ENCODE assay signal across 10 cellular contexts in genomic region chr6:26476893-26477292, GRCh38. TPM values are rescaled to one million over a fixed set of nuclear protein-coding genes. Genes with fewer than 3 reads are reported as not detected.
A peak's percentile ranks its signal among the peaks of the same experiment; 100 is the strongest.
DNase-seq lines count a peak whose midpoint lies in the region; ATAC-seq and TF ChIP-seq lines count a peak whose summit lies in the region.
"Had no signal": no experiment of that assay in that cellular context is flagged by ENCODE, and none has a peak within 500 bp of the region (broad histone marks: within the 10 kb centered on the region; RNA-seq: fewer than 3 reads in every experiment).

No MANE protein-coding gene starts in this region.

- DNase-seq in activated naive CD4-positive, alpha-beta T cell treated with anti-CD3 and anti-CD28 coated beads for 36 hours, result no peak
- DNase-seq in activated naive CD4-positive, alpha-beta T cell treated with anti-CD3 and anti-CD28 coated beads, Interleukin-2, amount 50 U/mL, for 16 hours, result no peak
- DNase-seq in SKM-1 (lab: John Stamatoyannopoulos, UW; ENCODE audit: unreplicated experiment) (peak; percentile 77), dorsolateral prefrontal cortex (no peak), tibial artery (no peak), glutamatergic neuron (no peak)
- DNase-seq: activated gamma-delta T cell had no signal

- CTCF ChIA-PET in activated naive CD4-positive, alpha-beta T cell treated with anti-CD3 and anti-CD28 coated beads for 36 hours (lab: Charles Lee), result interaction anchor here (0.7 kb wide), 1 partner anchor 136 kb away, joined by 3 read pairs; no protein-coding TSS in a partner anchor

- H3K27ac ChIP-seq in dorsolateral prefrontal cortex (peak overlapping the region in 43 of 59 donors; percentile 3 to 91 (median 51)), tibial artery (peak overlapping the region; percentile 83 to 91)

- no peaks in the 10 kb centered on the region for H3K27me3 ChIP-seq in dorsolateral prefrontal cortex
- no peaks in the 10 kb centered on the region for H3K27me3 ChIP-seq in tibial artery

- H3K4me1 Mint-ChIP-seq in activated naive CD4-positive, alpha-beta T cell treated with anti-CD3 and anti-CD28 coated beads for 36 hours (ENCODE audit: low read depth), result peaks cover 40% of the 10 kb centered on the region
- no peaks in the 10 kb centered on the region for H3K4me1 Mint-ChIP-seq in glutamatergic neuron (ENCODE audit: low read depth, unreplicated experiment)

- intact Hi-C loops in activated naive CD4-positive, alpha-beta T cell treated with anti-CD3 and anti-CD28 coated beads for 36 hours (cut with micrococcal nuclease), result loop anchor here (10.0 kb wide), 1 partner anchor 302 kb away; no protein-coding TSS in a partner anchor
- intact Hi-C loops in dorsolateral prefrontal cortex (cut with DNase I) (loop anchor here in 1 of 2 donors (5.0 kb wide), 1 partner anchor 35 kb away; no protein-coding TSS in a partner anchor), tibial artery (cut with DNase I; ENCODE audit: low total_unique reads) (loop anchor here (5.0 kb wide), 1 partner anchor 40 kb away; no protein-coding TSS in a partner anchor)

- no peaks in the 10 kb centered on the region for H3K9me3 ChIP-seq in tibial artery

- H3K4me3 Mint-ChIP-seq in activated naive CD4-positive, alpha-beta T cell treated with anti-CD3 and anti-CD28 coated beads for 36 hours, result no peak overlapping the region
- no peak overlapping the region for H3K4me3 Mint-ChIP-seq in glutamatergic neuron (ENCODE audit: unreplicated experiment)

- H3K36me3 ChIP-seq in tibial artery, result no peaks in the 10 kb centered on the region

- peaks cover 21% of the 10 kb centered on the region for H3K36me3 Mint-ChIP-seq in activated naive CD4-positive, alpha-beta T cell treated with anti-CD3 and anti-CD28 coated beads for 36 hours (ENCODE audit: low read depth)
- peaks cover 6% of the 10 kb centered on the region for H3K36me3 Mint-ChIP-seq in glutamatergic neuron (ENCODE audit: unreplicated experiment)

- H3K4me3 ChIP-seq in dorsolateral prefrontal cortex, result no peak overlapping the region
- no peak overlapping the region for H3K4me3 ChIP-seq in tibial artery

- no peaks in the 10 kb centered on the region for H3K27me3 Mint-ChIP-seq in activated naive CD4-positive, alpha-beta T cell treated with anti-CD3 and anti-CD28 coated beads for 36 hours (ENCODE audit: low read depth)
- peaks cover 2% of the 10 kb centered on the region for H3K27me3 Mint-ChIP-seq in glutamatergic neuron (ENCODE audit: unreplicated experiment)

- TF ChIP-seq CTCF in dorsolateral prefrontal cortex (IDR thresholded peaks at IDR 0.05 in 54 of 56, conservative IDR thresholded peaks at IDR 0.05 in 2 of 56; ENCODE audit: low read depth in 1 of 56, partially characterized antibody in 56 of 56) (no peak), tibial artery (IDR thresholded peaks at IDR 0.05) (no peak), glutamatergic neuron (IDR thresholded peaks at IDR 0.05; ENCODE audit: partially characterized antibody, unreplicated experiment) (no peak)

- ATAC-seq in HG02759 (IDR thresholded peaks at IDR 0.05; ENCODE audit: unreplicated experiment), result no peak
- ATAC-seq in HG02852 (IDR thresholded peaks at IDR 0.05; ENCODE audit: unreplicated experiment), result no peak
- ATAC-seq: Panc1 had no signal

- peaks cover 8% of the 10 kb centered on the region for H3K9me3 Mint-ChIP-seq in activated naive CD4-positive, alpha-beta T cell treated with anti-CD3 and anti-CD28 coated beads for 36 hours
- H3K9me3 Mint-ChIP-seq in glutamatergic neuron (ENCODE audit: unreplicated experiment), result peaks cover 1% of the 10 kb centered on the region

- peaks cover 0 to 23% (median 15%) of the 10 kb centered on the region in 4 donors for H3K4me1 ChIP-seq in tibial artery

- peak overlapping the region; percentile 100 for H3K27ac Mint-ChIP-seq in activated naive CD4-positive, alpha-beta T cell treated with anti-CD3 and anti-CD28 coated beads for 36 hours
- H3K27ac Mint-ChIP-seq in glutamatergic neuron (ENCODE audit: unreplicated experiment), result no peak overlapping the region

RNA-seq across cellular contexts. Expression of gene BTN2A1, which starts 19.1 kb away (rescaled TPM):
- 10 to 100 TPM; 16.0 TPM for total RNA-seq in activated naive CD4-positive, alpha-beta T cell treated with anti-CD3 and anti-CD28 coated beads for 36 hours
- 10 to 100 TPM; 16.0 to 33.4 (median 24.3) TPM for total RNA-seq in dorsolateral prefrontal cortex
- total RNA-seq in glutamatergic neuron (ENCODE audit: unreplicated experiment), result 41.6 TPM

RNA-seq across cellular contexts. Expression of gene BTN1A1, which starts 23.2 kb away (rescaled TPM):
- total RNA-seq in activated naive CD4-positive, alpha-beta T cell treated with anti-CD3 and anti-CD28 coated beads for 36 hours, result under 1 TPM; 0.07 to 0.10 TPM
- total RNA-seq in dorsolateral prefrontal cortex (under 1 TPM in 5 of 120 experiments, not detected in 115; 0.17 to 0.28 (median 0.19) TPM), glutamatergic neuron (ENCODE audit: unreplicated experiment) (not detected)

RNA-seq across cellular contexts. Expression of gene BTN3A3, which starts 36.6 kb away (rescaled TPM):
- total RNA-seq in activated naive CD4-positive, alpha-beta T cell treated with anti-CD3 and anti-CD28 coated beads for 36 hours, result 10 to 100 TPM; 40.4 to 40.8 TPM
- total RNA-seq in dorsolateral prefrontal cortex, result 10 to 100 TPM in 114 of 120 experiments, 1 to 10 TPM in 6; 8.6 to 39.2 (median 16.9) TPM
- not detected for total RNA-seq in glutamatergic neuron (ENCODE audit: unreplicated experiment)
